Comparison of ENCODE assay signal across 12 cellular contexts in genomic region chr17:79231766-79232287, GRCh38.
"Had no signal": no experiment of that assay in that cellular context is flagged by ENCODE, and none has a peak within 500 bp of the region (broad histone marks: within the 10 kb centered on the region; RNA-seq: fewer than 3 reads in every experiment).

No MANE protein-coding gene starts in this region.

- H3K4me1 ChIP-seq: spleen, upper lobe of right lung had no signal

- DNase-seq: activated CD4-positive, alpha-beta T cell treated with anti-CD3 and anti-CD28 coated beads, Interleukin-2, amount 50 U/mL, for 4 hours; activated effector memory CD4-positive, alpha-beta T cell treated with Interleukin-2 at 50 U/mL for 16 hours; activated T-cell treated with anti-CD3 and anti-CD28 coated beads, Interleukin-2, amount 50 U/mL, for 1 hour; cortex of kidney; effector CD8-positive, alpha-beta T cell; erythroblast; hypothalamus; natural killer cell; spleen; stimulated activated naive CD8-positive, alpha-beta T cell treated with anti-CD3 and anti-CD28 coated beads, Interleukin-15, Interleukin-2, amounts not matched to agents 100 U/mL and 50 U/mL, for 24 hours; T-helper 17 cell; upper lobe of right lung had no signal

- H3K27ac ChIP-seq: spleen, upper lobe of right lung had no signal

- H3K36me3 ChIP-seq: spleen, upper lobe of right lung had no signal

- H3K4me3 ChIP-seq: spleen, upper lobe of right lung had no signal

- H3K9me3 ChIP-seq: upper lobe of right lung had no signal
